In the genomic region with DNA sequence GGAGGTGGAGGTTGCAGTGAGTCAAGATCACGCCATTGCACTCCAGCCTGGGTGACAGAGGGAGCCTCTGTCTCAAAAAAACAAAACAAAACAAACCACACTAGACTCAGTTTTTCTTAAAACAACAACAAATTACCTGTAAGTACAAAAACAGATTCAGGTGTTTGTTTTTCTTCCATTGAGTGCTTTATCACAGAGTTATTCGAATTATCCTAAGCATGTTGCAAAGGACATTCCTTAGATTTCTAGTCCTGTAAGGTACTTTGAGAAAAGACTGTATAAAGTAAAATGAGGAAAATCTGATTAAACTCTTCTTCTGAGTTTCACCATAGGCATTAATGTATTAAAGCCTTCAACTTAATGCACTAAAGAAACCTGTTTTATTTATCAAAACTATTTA, we compare ENCODE assay signal across 6 cellular contexts.
"Had no signal": no experiment of that assay in that cellular context is flagged by ENCODE, and none has a peak within 500 bp of the region (broad histone marks: within the 10 kb centered on the region; RNA-seq: fewer than 3 reads in every experiment).

No MANE protein-coding gene starts in this region.

- H3K9me3 Mint-ChIP-seq: H9 had no signal

- DNase-seq: GOT3, H9, HCEC 1CT, IMR-90, KG1 had no signal

- H3K4me3 Mint-ChIP-seq: H9 had no signal

- ATAC-seq: K562 had no signal

- H3K4me3 ChIP-seq: K562 had no signal
